In the genomic region with DNA sequence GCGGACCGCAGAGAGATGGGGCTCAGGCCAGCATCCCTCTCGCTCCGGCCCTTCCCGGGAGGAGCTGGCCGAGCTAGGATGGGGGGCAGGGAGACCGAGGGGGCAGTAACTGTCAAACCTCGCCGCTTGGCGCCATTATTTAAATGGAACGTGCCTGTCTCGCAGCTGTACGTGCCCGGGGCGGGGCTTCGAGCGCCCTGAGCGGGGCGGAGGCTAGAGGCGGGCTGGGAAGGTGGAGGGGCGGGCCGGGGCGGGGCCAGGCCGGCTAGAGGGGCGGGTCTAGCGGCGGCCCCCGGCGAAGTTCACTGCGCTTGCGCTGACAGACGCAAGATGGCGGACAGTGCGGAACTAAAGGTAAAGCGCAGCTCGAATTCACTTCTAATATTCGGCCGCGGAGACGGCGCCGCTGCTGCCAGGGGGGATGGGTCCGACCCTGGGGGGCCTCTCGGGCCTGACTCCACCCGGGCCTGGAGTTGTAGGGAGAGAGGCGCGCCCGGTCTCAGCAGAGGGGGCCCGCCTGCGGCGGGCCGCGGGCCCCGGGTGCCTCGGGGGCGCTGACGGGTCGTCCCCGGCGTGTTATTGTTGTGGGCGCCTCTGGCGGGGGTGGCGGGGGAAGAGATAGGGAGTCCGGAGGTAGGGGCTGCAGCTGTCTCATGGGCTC, we compare ENCODE assay signal across 1 cellular context.
A peak's percentile ranks its signal among the peaks of the same experiment; 100 is the strongest.
TF ChIP-seq lines count a peak whose summit lies in the region.

A gene (plus strand): TSS at position 319 of the 661 bp plus-strand sequence. CDS start 12 bp downstream, at position 331.

TF ChIP-seq in HepG2, 621 proteins besides CTCF, POLR2A, EP300 and RAD21 (continued from another document and continues in another):
- TF ChIP-seq ZC3H13 (CRISPR knock-in tag; IDR thresholded peaks at IDR 0.05) = 0 out of 2 replicates have a peak, but pooled peaks have one; percentile 48
- TF ChIP-seq XBP1 (CRISPR knock-in tag; IDR thresholded peaks at IDR 0.05) = no peak
- TF ChIP-seq, protein P1, sequence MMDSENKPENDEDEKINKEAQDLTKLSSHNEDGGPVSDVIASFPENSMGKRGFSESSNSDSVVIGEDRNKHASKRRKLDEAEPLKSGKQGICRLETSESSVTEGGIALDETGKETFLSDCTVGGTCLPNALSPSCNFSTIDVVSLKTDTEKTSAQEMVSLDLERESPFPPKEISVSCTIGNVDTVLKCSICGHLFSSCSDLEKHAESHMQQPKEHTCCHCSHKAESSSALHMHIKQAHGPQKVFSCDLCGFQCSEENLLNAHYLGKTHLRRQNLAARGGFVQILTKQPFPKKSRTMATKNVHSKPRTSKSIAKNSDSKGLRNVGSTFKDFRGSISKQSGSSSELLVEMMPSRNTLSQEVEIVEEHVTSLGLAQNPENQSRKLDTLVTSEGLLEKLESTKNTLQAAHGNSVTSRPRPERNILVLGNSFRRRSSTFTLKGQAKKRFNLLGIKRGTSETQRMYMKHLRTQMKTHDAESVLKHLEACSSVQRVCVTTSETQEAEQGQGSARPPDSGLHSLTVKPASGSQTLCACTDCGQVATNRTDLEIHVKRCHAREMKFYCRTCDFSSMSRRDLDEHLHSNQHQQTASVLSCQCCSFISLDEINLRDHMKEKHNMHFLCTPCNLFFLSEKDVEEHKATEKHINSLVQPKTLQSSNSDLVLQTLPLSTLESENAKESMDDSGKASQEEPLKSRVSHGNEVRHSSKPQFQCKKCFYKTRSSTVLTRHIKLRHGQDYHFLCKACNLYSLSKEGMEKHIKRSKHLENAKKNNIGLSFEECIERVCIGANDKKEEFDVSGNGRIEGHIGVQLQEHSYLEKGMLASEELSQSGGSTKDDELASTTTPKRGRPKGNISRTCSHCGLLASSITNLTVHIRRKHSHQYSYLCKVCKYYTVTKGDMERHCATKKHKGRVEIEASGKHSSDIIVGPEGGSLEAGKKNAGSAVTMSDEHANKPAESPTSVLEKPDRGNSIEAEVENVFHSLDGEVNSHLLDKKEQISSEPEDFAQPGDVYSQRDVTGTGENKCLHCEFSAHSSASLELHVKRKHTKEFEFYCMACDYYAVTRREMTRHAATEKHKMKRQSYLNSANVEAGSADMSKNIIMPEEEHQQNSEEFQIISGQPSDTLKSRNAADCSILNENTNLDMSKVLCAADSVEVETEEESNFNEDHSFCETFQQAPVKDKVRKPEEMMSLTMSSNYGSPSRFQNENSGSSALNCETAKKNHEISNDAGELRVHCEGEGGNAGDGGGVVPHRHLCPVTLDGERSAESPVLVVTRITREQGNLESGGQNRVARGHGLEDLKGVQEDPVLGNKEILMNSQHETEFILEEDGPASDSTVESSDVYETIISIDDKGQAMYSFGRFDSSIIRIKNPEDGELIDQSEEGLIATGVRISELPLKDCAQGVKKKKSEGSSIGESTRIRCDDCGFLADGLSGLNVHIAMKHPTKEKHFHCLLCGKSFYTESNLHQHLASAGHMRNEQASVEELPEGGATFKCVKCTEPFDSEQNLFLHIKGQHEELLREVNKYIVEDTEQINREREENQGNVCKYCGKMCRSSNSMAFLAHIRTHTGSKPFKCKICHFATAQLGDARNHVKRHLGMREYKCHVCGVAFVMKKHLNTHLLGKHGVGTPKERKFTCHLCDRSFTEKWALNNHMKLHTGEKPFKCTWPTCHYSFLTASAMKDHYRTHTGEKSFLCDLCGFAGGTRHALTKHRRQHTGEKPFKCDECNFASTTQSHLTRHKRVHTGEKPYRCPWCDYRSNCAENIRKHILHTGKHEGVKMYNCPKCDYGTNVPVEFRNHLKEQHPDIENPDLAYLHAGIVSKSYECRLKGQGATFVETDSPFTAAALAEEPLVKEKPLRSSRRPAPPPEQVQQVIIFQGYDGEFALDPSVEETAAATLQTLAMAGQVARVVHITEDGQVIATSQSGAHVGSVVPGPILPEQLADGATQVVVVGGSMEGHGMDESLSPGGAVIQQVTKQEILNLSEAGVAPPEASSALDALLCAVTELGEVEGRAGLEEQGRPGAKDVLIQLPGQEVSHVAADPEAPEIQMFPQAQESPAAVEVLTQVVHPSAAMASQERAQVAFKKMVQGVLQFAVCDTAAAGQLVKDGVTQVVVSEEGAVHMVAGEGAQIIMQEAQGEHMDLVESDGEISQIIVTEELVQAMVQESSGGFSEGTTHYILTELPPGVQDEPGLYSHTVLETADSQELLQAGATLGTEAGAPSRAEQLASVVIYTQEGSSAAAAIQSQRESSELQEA (CRISPR knock-in tag; IDR thresholded peaks at IDR 0.05; ENCODE audit: not compliant biosample characterization) = peak; percentile 37
- no peak for TF ChIP-seq ZNF543 (CRISPR knock-in tag; IDR thresholded peaks at IDR 0.05)
- TF ChIP-seq ZNF660 (CRISPR knock-in tag; IDR thresholded peaks at IDR 0.05; ENCODE audit: borderline replicate concordance, low read depth) = no peak
- TF ChIP-seq, protein P2, sequence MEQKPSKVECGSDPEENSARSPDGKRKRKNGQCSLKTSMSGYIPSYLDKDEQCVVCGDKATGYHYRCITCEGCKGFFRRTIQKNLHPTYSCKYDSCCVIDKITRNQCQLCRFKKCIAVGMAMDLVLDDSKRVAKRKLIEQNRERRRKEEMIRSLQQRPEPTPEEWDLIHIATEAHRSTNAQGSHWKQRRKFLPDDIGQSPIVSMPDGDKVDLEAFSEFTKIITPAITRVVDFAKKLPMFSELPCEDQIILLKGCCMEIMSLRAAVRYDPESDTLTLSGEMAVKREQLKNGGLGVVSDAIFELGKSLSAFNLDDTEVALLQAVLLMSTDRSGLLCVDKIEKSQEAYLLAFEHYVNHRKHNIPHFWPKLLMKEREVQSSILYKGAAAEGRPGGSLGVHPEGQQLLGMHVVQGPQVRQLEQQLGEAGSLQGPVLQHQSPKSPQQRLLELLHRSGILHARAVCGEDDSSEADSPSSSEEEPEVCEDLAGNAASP (CRISPR knock-in tag; IDR thresholded peaks at IDR 0.05; ENCODE audit: borderline replicate concordance) = no peak
- TF ChIP-seq, protein P3, sequence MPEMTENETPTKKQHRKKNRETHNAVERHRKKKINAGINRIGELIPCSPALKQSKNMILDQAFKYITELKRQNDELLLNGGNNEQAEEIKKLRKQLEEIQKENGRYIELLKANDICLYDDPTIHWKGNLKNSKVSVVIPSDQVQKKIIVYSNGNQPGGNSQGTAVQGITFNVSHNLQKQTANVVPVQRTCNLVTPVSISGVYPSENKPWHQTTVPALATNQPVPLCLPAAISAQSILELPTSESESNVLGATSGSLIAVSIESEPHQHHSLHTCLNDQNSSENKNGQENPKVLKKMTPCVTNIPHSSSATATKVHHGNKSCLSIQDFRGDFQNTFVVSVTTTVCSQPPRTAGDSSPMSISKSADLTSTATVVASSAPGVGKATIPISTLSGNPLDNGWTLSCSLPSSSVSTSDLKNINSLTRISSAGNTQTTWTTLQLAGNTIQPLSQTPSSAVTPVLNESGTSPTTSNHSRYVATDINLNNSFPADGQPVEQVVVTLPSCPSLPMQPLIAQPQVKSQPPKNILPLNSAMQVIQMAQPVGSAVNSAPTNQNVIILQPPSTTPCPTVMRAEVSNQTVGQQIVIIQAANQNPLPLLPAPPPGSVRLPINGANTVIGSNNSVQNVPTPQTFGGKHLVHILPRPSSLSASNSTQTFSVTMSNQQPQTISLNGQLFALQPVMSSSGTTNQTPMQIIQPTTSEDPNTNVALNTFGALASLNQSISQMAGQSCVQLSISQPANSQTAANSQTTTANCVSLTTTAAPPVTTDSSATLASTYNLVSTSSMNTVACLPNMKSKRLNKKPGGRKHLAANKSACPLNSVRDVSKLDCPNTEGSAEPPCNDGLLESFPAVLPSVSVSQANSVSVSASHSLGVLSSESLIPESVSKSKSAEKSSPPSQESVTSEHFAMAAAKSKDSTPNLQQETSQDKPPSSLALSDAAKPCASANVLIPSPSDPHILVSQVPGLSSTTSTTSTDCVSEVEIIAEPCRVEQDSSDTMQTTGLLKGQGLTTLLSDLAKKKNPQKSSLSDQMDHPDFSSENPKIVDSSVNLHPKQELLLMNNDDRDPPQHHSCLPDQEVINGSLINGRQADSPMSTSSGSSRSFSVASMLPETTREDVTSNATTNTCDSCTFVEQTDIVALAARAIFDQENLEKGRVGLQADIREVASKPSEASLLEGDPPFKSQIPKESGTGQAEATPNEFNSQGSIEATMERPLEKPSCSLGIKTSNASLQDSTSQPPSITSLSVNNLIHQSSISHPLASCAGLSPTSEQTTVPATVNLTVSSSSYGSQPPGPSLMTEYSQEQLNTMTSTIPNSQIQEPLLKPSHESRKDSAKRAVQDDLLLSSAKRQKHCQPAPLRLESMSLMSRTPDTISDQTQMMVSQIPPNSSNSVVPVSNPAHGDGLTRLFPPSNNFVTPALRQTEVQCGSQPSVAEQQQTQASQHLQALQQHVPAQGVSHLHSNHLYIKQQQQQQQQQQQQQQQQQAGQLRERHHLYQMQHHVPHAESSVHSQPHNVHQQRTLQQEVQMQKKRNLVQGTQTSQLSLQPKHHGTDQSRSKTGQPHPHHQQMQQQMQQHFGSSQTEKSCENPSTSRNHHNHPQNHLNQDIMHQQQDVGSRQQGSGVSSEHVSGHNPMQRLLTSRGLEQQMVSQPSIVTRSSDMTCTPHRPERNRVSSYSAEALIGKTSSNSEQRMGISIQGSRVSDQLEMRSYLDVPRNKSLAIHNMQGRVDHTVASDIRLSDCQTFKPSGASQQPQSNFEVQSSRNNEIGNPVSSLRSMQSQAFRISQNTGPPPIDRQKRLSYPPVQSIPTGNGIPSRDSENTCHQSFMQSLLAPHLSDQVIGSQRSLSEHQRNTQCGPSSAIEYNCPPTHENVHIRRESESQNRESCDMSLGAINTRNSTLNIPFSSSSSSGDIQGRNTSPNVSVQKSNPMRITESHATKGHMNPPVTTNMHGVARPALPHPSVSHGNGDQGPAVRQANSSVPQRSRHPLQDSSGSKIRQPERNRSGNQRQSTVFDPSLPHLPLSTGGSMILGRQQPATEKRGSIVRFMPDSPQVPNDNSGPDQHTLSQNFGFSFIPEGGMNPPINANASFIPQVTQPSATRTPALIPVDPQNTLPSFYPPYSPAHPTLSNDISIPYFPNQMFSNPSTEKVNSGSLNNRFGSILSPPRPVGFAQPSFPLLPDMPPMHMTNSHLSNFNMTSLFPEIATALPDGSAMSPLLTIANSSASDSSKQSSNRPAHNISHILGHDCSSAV (CRISPR knock-in tag; IDR thresholded peaks at IDR 0.05; ENCODE audit: borderline replicate concordance) = no peak
- TF ChIP-seq RCOR2 (CRISPR knock-in tag; IDR thresholded peaks at IDR 0.05) = 0 out of 2 replicates have a peak, but pooled peaks have one; percentile 27
- no peak for TF ChIP-seq RXRB (CRISPR knock-in tag; IDR thresholded peaks at IDR 0.05; ENCODE audit: borderline replicate concordance)
- TF ChIP-seq ZSCAN20 (CRISPR knock-in tag; IDR thresholded peaks at IDR 0.05; ENCODE audit: borderline replicate concordance) = no peak
- no peak for TF ChIP-seq HCFC1 (IDR thresholded peaks at IDR 0.05; ENCODE audit: low read depth, low read length)
- no peak for TF ChIP-seq ZNF569 (CRISPR knock-in tag; IDR thresholded peaks at IDR 0.05; ENCODE audit: borderline replicate concordance)
- TF ChIP-seq ZNF839 (CRISPR knock-in tag; IDR thresholded peaks at IDR 0.05; ENCODE audit: borderline replicate concordance) = no peak
- TF ChIP-seq, protein P4, sequence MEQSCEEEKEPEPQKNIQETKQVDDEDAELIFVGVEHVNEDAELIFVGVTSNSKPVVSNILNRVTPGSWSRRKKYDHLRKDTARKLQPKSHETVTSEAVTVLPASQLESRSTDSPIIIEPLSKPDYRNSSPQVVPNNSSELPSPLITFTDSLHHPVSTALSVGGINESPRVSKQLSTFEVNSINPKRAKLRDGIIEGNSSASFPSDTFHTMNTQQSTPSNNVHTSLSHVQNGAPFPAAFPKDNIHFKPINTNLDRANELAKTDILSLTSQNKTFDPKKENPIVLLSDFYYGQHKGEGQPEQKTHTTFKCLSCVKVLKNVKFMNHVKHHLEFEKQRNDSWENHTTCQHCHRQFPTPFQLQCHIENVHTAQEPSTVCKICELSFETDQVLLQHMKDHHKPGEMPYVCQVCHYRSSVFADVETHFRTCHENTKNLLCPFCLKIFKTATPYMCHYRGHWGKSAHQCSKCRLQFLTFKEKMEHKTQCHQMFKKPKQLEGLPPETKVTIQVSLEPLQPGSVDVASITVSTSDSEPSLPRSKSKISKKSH (CRISPR knock-in tag; IDR thresholded peaks at IDR 0.05; ENCODE audit: borderline replicate concordance) = no peak
- TF ChIP-seq, protein P5, sequence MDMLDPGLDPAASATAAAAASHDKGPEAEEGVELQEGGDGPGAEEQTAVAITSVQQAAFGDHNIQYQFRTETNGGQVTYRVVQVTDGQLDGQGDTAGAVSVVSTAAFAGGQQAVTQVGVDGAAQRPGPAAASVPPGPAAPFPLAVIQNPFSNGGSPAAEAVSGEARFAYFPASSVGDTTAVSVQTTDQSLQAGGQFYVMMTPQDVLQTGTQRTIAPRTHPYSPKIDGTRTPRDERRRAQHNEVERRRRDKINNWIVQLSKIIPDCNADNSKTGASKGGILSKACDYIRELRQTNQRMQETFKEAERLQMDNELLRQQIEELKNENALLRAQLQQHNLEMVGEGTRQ (IDR thresholded peaks at IDR 0.05; ENCODE audit: low read depth, low read length) = no peak
- TF ChIP-seq, protein P5 (CRISPR knock-in tag; IDR thresholded peaks at IDR 0.05; ENCODE audit: borderline replicate concordance) = peak; percentile 20; the same call in 1 of the 2 replicates
- TF ChIP-seq, protein P6, sequence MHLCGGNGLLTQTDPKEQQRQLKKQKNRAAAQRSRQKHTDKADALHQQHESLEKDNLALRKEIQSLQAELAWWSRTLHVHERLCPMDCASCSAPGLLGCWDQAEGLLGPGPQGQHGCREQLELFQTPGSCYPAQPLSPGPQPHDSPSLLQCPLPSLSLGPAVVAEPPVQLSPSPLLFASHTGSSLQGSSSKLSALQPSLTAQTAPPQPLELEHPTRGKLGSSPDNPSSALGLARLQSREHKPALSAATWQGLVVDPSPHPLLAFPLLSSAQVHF (CRISPR knock-in tag; IDR thresholded peaks at IDR 0.05) = 0 out of 2 replicates have a peak, but pooled peaks have one; percentile 44
- TF ChIP-seq FOXC1 (CRISPR knock-in tag; IDR thresholded peaks at IDR 0.05; ENCODE audit: borderline replicate concordance) = no peak
- TF ChIP-seq KLF15 (CRISPR knock-in tag; IDR thresholded peaks at IDR 0.05; ENCODE audit: borderline replicate concordance) = no peak
- TF ChIP-seq ARNTL (CRISPR knock-in tag; IDR thresholded peaks at IDR 0.05) = peak; percentile 62; the same call in 1 of the 2 replicates
- TF ChIP-seq, protein P7, sequence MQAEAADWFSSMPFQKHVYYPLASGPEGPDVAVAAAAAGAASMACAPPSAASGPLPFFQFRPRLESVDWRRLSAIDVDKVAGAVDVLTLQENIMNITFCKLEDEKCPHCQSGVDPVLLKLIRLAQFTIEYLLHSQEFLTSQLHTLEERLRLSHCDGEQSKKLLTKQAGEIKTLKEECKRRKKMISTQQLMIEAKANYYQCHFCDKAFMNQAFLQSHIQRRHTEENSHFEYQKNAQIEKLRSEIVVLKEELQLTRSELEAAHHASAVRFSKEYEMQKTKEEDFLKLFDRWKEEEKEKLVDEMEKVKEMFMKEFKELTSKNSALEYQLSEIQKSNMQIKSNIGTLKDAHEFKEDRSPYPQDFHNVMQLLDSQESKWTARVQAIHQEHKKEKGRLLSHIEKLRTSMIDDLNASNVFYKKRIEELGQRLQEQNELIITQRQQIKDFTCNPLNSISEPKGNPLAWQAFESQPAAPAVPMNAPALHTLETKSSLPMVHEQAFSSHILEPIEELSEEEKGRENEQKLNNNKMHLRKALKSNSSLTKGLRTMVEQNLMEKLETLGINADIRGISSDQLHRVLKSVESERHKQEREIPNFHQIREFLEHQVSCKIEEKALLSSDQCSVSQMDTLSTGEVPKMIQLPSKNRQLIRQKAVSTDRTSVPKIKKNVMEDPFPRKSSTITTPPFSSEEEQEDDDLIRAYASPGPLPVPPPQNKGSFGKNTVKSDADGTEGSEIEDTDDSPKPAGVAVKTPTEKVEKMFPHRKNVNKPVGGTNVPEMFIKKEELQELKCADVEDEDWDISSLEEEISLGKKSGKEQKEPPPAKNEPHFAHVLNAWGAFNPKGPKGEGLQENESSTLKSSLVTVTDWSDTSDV (CRISPR knock-in tag; IDR thresholded peaks at IDR 0.05) = peak; percentile 45; the same call in 1 of the 2 replicates
- TF ChIP-seq HHEX (CRISPR knock-in tag; IDR thresholded peaks at IDR 0.05) = no peak
